ENCODE assay signal across 1 cellular context in genomic region chr20:63658749-63659187, GRCh38.
A peak's percentile ranks its signal among the peaks of the same experiment; 100 is the strongest.
TF ChIP-seq lines count a peak whose summit lies in the region.

No MANE protein-coding gene starts in this region.

TF ChIP-seq in HepG2, 621 proteins besides CTCF, POLR2A, EP300 and RAD21 (continued from another document and continues in another):
- TF ChIP-seq BCLAF1 (IDR thresholded peaks at IDR 0.05), result no peak
- TF ChIP-seq ELF4 (CRISPR knock-in tag; IDR thresholded peaks at IDR 0.05; ENCODE audit: borderline replicate concordance), result no peak
- no peak for TF ChIP-seq ZBTB44 (CRISPR knock-in tag; IDR thresholded peaks at IDR 0.05)
- TF ChIP-seq HOXA7 (CRISPR knock-in tag; IDR thresholded peaks at IDR 0.05), result no peak
- TF ChIP-seq SPEN (CRISPR knock-in tag; IDR thresholded peaks at IDR 0.05; ENCODE audit: low read depth), result no peak
- TF ChIP-seq SNRNP70 (IDR thresholded peaks at IDR 0.05; ENCODE audit: low read depth, low read length), result no peak
- no peak for TF ChIP-seq SIN3B (IDR thresholded peaks at IDR 0.05; ENCODE audit: low read length)
- TF ChIP-seq GLI4 (CRISPR knock-in tag; IDR thresholded peaks at IDR 0.05; ENCODE audit: borderline replicate concordance), result no peak
- TF ChIP-seq ZBTB3 (CRISPR knock-in tag; IDR thresholded peaks at IDR 0.05; ENCODE audit: borderline replicate concordance, low read depth), result no peak
- no peak for TF ChIP-seq HIVEP1 (CRISPR knock-in tag; IDR thresholded peaks at IDR 0.05)
- no peak for TF ChIP-seq NFATC3 (CRISPR knock-in tag; IDR thresholded peaks at IDR 0.05)
- no peak for TF ChIP-seq KIAA2018 (CRISPR knock-in tag; IDR thresholded peaks at IDR 0.05; ENCODE audit: borderline replicate concordance)
- TF ChIP-seq, protein P1, sequence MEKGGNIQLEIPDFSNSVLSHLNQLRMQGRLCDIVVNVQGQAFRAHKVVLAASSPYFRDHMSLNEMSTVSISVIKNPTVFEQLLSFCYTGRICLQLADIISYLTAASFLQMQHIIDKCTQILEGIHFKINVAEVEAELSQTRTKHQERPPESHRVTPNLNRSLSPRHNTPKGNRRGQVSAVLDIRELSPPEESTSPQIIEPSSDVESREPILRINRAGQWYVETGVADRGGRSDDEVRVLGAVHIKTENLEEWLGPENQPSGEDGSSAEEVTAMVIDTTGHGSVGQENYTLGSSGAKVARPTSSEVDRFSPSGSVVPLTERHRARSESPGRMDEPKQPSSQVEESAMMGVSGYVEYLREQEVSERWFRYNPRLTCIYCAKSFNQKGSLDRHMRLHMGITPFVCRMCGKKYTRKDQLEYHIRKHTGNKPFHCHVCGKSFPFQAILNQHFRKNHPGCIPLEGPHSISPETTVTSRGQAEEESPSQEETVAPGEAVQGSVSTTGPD (CRISPR knock-in tag; IDR thresholded peaks at IDR 0.05), result no peak
- TF ChIP-seq GZF1 (CRISPR knock-in tag; IDR thresholded peaks at IDR 0.05), result no peak
- TF ChIP-seq, protein P2, sequence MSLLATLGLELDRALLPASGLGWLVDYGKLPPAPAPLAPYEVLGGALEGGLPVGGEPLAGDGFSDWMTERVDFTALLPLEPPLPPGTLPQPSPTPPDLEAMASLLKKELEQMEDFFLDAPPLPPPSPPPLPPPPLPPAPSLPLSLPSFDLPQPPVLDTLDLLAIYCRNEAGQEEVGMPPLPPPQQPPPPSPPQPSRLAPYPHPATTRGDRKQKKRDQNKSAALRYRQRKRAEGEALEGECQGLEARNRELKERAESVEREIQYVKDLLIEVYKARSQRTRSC (CRISPR knock-in tag; IDR thresholded peaks at IDR 0.05; ENCODE audit: low read depth), result no peak
- no peak for TF ChIP-seq ZNF224 (CRISPR knock-in tag; IDR thresholded peaks at IDR 0.05)
- no peak for TF ChIP-seq ZIK1 (CRISPR knock-in tag; IDR thresholded peaks at IDR 0.05; ENCODE audit: borderline replicate concordance, low read depth)
- TF ChIP-seq MLLT10 (CRISPR knock-in tag; IDR thresholded peaks at IDR 0.05), result no peak
- TF ChIP-seq MED1 (CRISPR knock-in tag; IDR thresholded peaks at IDR 0.05), result no peak; the same call in 1 of the 2 replicates
- TF ChIP-seq ZFP62 (CRISPR knock-in tag; IDR thresholded peaks at IDR 0.05), result no peak
- no peak for TF ChIP-seq SP2 (CRISPR knock-in tag; IDR thresholded peaks at IDR 0.05)
- TF ChIP-seq ZNF646 (CRISPR knock-in tag; IDR thresholded peaks at IDR 0.05), result no peak
- TF ChIP-seq, protein P3, sequence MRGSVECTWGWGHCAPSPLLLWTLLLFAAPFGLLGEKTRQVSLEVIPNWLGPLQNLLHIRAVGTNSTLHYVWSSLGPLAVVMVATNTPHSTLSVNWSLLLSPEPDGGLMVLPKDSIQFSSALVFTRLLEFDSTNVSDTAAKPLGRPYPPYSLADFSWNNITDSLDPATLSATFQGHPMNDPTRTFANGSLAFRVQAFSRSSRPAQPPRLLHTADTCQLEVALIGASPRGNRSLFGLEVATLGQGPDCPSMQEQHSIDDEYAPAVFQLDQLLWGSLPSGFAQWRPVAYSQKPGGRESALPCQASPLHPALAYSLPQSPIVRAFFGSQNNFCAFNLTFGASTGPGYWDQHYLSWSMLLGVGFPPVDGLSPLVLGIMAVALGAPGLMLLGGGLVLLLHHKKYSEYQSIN (CRISPR knock-in tag; IDR thresholded peaks at IDR 0.05; ENCODE audit: borderline replicate concordance), result 0 out of 2 replicates have a peak, but pooled peaks have one; percentile 53
- TF ChIP-seq STAG1 (CRISPR knock-in tag; IDR thresholded peaks at IDR 0.05), result no peak
- TF ChIP-seq MYNN (CRISPR knock-in tag; IDR thresholded peaks at IDR 0.05; ENCODE audit: low read depth), result no peak
- TF ChIP-seq SRSF4 (IDR thresholded peaks at IDR 0.05; ENCODE audit: low read depth, low read length, poor library complexity, severe bottlenecking), result no peak
- TF ChIP-seq HMG20A (CRISPR knock-in tag; IDR thresholded peaks at IDR 0.05; ENCODE audit: borderline replicate concordance), result no peak
- no peak for TF ChIP-seq RBM22 (optimal IDR thresholded peaks at IDR 0.05; ENCODE audit: low read length)
- TF ChIP-seq CBX1 (IDR thresholded peaks at IDR 0.05; ENCODE audit: low read depth), result no peak
- TF ChIP-seq SP140L (CRISPR knock-in tag; IDR thresholded peaks at IDR 0.05; ENCODE audit: borderline replicate concordance), result no peak
- TF ChIP-seq, protein P4, sequence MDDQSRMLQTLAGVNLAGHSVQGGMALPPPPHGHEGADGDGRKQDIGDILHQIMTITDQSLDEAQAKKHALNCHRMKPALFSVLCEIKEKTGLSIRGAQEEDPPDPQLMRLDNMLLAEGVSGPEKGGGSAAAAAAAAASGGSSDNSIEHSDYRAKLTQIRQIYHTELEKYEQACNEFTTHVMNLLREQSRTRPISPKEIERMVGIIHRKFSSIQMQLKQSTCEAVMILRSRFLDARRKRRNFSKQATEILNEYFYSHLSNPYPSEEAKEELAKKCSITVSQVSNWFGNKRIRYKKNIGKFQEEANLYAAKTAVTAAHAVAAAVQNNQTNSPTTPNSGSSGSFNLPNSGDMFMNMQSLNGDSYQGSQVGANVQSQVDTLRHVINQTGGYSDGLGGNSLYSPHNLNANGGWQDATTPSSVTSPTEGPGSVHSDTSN (CRISPR knock-in tag; IDR thresholded peaks at IDR 0.05; ENCODE audit: borderline replicate concordance), result no peak
- 0 out of 2 replicates have a peak, but pooled peaks have one; percentile 0 for TF ChIP-seq ZFP90 (CRISPR knock-in tag; IDR thresholded peaks at IDR 0.05; ENCODE audit: borderline replicate concordance)
- TF ChIP-seq NFIB (CRISPR knock-in tag; IDR thresholded peaks at IDR 0.05; ENCODE audit: borderline replicate concordance), result no peak
